ENCODE assay signal across 25 cellular contexts in genomic region chr7:78038465-78039080, GRCh38.
"Had no signal": no experiment of that assay in that cellular context is flagged by ENCODE, and none has a peak within 500 bp of the region (broad histone marks: within the 10 kb centered on the region; RNA-seq: fewer than 3 reads in every experiment).

No MANE protein-coding gene starts in this region.

- H3K4me1 ChIP-seq: parathyroid adenoma, right lobe of liver, vagina had no signal

- H3K27ac Mint-ChIP-seq: effector memory CD8-positive, alpha-beta T cell; memory B cell; natural killer cell; progenitor cell of endocrine pancreas; stimulated activated naive B cell treated with anti-CD40 and anti-IgM and Interleukin-4, amounts not matched to agents 10 μg/mL and 1 μg/mL and 100 μg/mL, for 72 hours; stimulated activated naive CD8-positive, alpha-beta T cell treated with anti-CD3 and anti-CD28 coated beads, Interleukin-15, Interleukin-2, amounts not matched to agents 100 ng/mL and 50 ng/mL, for 24 hours had no signal

- H3K79me2 ChIP-seq: parathyroid adenoma had no signal

- H3K9me3 Mint-ChIP-seq: effector memory CD8-positive, alpha-beta T cell; memory B cell; natural killer cell; stimulated activated naive B cell treated with anti-CD40 and anti-IgM and Interleukin-4, amounts not matched to agents 10 μg/mL and 1 μg/mL and 100 μg/mL, for 72 hours; stimulated activated naive CD8-positive, alpha-beta T cell treated with anti-CD3 and anti-CD28 coated beads, Interleukin-15, Interleukin-2, amounts not matched to agents 100 ng/mL and 50 ng/mL, for 24 hours had no signal

- DNase-seq: cortex of kidney; effector memory CD8-positive, alpha-beta T cell; erythroblast; esophagus squamous epithelium; foreskin melanocyte; glutamatergic neuron; heart right ventricle; hippocampal formation; kidney; natural killer cell; right lobe of liver; small intestine; stimulated activated CD4-positive, alpha-beta T cell treated with anti-CD3 and anti-CD28 coated beads, Interleukin-15, amount 100 ng/mL, for 24 hours; stimulated activated CD4-positive, alpha-beta T cell treated with anti-CD3 and anti-CD28 coated beads, Interleukin-2, amount 100 ng/mL, for 48 hours; stimulated activated naive B cell treated with anti-CD40 and anti-IgM and Interleukin-4, amounts not matched to agents 10 μg/mL and 1 μg/mL and 100 μg/mL, for 72 hours; trophoblast cell had no signal

- ATAC-seq: effector memory CD8-positive, alpha-beta T cell; heart right ventricle; left lobe of liver; natural killer cell; right lobe of liver; stimulated activated naive B cell treated with anti-CD40 and anti-IgM and Interleukin-4, amounts not matched to agents 10 μg/mL and 1 μg/mL and 100 μg/mL, for 72 hours had no signal

- H3K27ac ChIP-seq: heart right ventricle, neutrophil, parathyroid adenoma, right lobe of liver, thoracic aorta, vagina had no signal

- H3K4me3 Mint-ChIP-seq: effector memory CD8-positive, alpha-beta T cell; memory B cell; natural killer cell; stimulated activated naive B cell treated with anti-CD40 and anti-IgM and Interleukin-4, amounts not matched to agents 10 μg/mL and 1 μg/mL and 100 μg/mL, for 72 hours; stimulated activated naive CD8-positive, alpha-beta T cell treated with anti-CD3 and anti-CD28 coated beads, Interleukin-15, Interleukin-2, amounts not matched to agents 100 ng/mL and 50 ng/mL, for 24 hours had no signal

- H3K9me3 ChIP-seq: esophagus squamous epithelium, heart right ventricle, neutrophil, right lobe of liver, thoracic aorta, vagina had no signal

- H2AFZ ChIP-seq: parathyroid adenoma had no signal

- H3K4me1 Mint-ChIP-seq: natural killer cell had no signal

- H3K4me3 ChIP-seq: esophagus squamous epithelium, heart right ventricle, lung, right lobe of liver, thoracic aorta, vagina had no signal

- H3K36me3 Mint-ChIP-seq: memory B cell; natural killer cell; stimulated activated naive B cell treated with anti-CD40 and anti-IgM and Interleukin-4, amounts not matched to agents 10 μg/mL and 1 μg/mL and 100 μg/mL, for 72 hours had no signal

- H3K27me3 ChIP-seq: esophagus squamous epithelium, right lobe of liver, vagina had no signal

- H3K36me3 ChIP-seq: esophagus squamous epithelium, heart right ventricle, neutrophil, right lobe of liver, thoracic aorta, vagina had no signal

- H3K27me3 Mint-ChIP-seq: progenitor cell of endocrine pancreas had no signal
